ENCODE assay signal across 1 cellular context in the genomic region with DNA sequence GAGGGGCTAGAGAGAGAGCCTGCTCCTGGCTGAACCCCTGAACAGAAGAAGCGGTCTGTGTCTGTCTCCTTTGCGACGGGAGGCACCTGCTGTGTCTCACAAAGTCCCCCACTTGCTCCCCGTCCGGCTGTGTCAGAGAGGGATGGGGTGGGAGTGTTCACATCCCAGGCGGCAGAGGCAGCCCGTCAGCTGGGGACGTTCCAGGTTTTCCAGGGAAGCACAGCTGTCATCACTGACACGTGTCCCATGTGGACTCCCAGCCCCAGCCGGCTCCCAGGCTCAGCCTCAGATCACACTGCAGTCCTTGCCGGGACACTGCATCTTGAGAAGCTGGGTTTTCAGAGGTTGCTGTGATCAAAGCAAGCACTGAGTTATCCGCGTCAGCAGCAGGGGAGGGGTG.
TF ChIP-seq lines count a peak whose summit lies in the region.

No MANE protein-coding gene starts in this region.

TF ChIP-seq in GM12878, 131 proteins besides CTCF, POLR2A, EP300 and RAD21:
- TF ChIP-seq RELA (IDR thresholded peaks at IDR 0.05; ENCODE audit: borderline replicate concordance, partially characterized antibody), result no peak
- no peak for TF ChIP-seq ZNF24 (IDR thresholded peaks at IDR 0.05)
- no peak for TF ChIP-seq ETV6 (conservative IDR thresholded peaks at IDR 0.05 in 1 of 2, IDR thresholded peaks at IDR 0.05 in 1 of 2; ENCODE audit: borderline replicate concordance in 1 of 2, low read depth in 1 of 2)
- TF ChIP-seq, protein P1, sequence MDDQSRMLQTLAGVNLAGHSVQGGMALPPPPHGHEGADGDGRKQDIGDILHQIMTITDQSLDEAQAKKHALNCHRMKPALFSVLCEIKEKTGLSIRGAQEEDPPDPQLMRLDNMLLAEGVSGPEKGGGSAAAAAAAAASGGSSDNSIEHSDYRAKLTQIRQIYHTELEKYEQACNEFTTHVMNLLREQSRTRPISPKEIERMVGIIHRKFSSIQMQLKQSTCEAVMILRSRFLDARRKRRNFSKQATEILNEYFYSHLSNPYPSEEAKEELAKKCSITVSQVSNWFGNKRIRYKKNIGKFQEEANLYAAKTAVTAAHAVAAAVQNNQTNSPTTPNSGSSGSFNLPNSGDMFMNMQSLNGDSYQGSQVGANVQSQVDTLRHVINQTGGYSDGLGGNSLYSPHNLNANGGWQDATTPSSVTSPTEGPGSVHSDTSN (IDR thresholded peaks at IDR 0.05; ENCODE audit: insufficient replicate concordance, low read depth, low read length), result no peak
- no peak; the same call in 1 of the 2 replicates for TF ChIP-seq EED (IDR thresholded peaks at IDR 0.05; ENCODE audit: low read depth)
- TF ChIP-seq RFX5 (IDR thresholded peaks at IDR 0.05; ENCODE audit: low read depth, low read length), result no peak
- TF ChIP-seq CBFB (IDR thresholded peaks at IDR 0.05; ENCODE audit: low read depth), result no peak
- TF ChIP-seq FOXK2 (IDR thresholded peaks at IDR 0.05), result no peak
- TF ChIP-seq HDGF (IDR thresholded peaks at IDR 0.05), result no peak
- TF ChIP-seq MEF2B (IDR thresholded peaks at IDR 0.05; ENCODE audit: partially characterized antibody, poor library complexity, severe bottlenecking), result no peak
- no peak for TF ChIP-seq SIN3A (IDR thresholded peaks at IDR 0.05; ENCODE audit: low read depth, low read length)
- TF ChIP-seq NR2F1 (conservative IDR thresholded peaks at IDR 0.05), result no peak
- TF ChIP-seq MEF2A (IDR thresholded peaks at IDR 0.05; ENCODE audit: insufficient read depth, low read depth, low read length), result no peak
- TF ChIP-seq WRNIP1 (IDR thresholded peaks at IDR 0.05; ENCODE audit: borderline replicate concordance, low read depth, low read length), result no peak
- TF ChIP-seq, protein P2, sequence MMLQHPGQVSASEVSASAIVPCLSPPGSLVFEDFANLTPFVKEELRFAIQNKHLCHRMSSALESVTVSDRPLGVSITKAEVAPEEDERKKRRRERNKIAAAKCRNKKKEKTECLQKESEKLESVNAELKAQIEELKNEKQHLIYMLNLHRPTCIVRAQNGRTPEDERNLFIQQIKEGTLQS (IDR thresholded peaks at IDR 0.05; ENCODE audit: borderline replicate concordance, extremely low read depth, low read depth, low read length), result no peak
- no peak for TF ChIP-seq TAF1 (IDR thresholded peaks at IDR 0.05; ENCODE audit: borderline replicate concordance, low read depth, low read length)
- no peak for TF ChIP-seq SUZ12 (IDR thresholded peaks at IDR 0.05; ENCODE audit: unreplicated experiment)
- TF ChIP-seq, protein P3, sequence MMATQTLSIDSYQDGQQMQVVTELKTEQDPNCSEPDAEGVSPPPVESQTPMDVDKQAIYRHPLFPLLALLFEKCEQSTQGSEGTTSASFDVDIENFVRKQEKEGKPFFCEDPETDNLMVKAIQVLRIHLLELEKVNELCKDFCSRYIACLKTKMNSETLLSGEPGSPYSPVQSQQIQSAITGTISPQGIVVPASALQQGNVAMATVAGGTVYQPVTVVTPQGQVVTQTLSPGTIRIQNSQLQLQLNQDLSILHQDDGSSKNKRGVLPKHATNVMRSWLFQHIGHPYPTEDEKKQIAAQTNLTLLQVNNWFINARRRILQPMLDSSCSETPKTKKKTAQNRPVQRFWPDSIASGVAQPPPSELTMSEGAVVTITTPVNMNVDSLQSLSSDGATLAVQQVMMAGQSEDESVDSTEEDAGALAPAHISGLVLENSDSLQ (IDR thresholded peaks at IDR 0.05), result no peak
